In the genomic region with DNA sequence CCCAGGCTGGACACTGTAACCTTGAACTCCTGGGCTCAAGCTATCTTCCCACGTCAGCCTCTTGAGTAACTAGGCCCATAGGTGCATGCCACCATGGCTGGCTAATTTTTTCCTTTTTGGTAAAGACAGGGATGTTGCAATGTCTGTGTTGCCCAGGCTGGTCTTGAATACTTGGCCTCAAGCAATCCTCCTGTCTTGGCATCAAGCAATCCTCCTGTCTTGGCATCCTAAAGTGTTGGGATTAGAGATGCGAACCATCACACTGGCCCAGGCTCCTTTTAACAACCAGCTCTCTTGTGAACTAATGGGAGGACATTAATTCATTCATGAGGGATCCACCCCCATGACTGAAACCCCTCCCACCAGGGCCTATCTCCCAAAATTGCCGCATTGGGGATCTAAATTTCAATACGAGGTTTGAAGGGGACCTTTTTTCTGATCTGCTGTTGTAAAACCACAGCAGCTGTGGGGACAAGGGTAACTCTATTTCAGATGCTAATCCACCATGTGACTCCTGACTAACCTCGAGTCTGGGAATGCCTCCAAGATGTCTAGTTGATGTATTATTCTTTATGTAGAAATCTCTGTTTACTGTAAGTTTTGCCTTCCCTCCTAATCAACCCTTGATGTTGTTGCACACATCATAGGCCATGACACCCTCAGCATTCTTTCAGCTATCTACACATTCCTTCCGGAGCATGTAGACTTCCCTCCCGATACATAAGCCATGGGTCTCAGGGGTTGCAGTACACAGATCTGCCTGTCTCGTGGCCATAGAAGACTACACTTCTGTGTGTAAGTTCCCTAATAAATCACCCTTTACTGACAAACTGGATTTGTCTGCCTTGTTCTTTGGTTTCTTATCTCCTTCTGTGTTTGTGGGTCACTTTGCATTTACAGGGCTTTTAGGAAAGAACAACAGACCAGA, we compare ENCODE assay signal across 9 cellular contexts. TPM values are rescaled to one million over a fixed set of nuclear protein-coding genes. Genes with fewer than 3 reads are reported as not detected.
DNase-seq lines count a peak whose midpoint lies in the region; ATAC-seq, FAIRE-seq and TF ChIP-seq lines count a peak whose summit lies in the region.
"Had no signal": no experiment of that assay in that cellular context is flagged by ENCODE, and none has a peak within 500 bp of the region (broad histone marks: within the 10 kb centered on the region; RNA-seq: fewer than 3 reads in every experiment).

No MANE protein-coding gene starts in this region.

- WGBS in pancreas, 2 donors = 33 to 44% methylated on average over 8 of the region's 8 CpGs

- H3K4me1 ChIP-seq in pancreas = peaks cover 0 to 9% (median 5%) of the 10 kb centered on the region in 3 donors

- no peak overlapping the region for H3K4me3 ChIP-seq in pancreas

- no peaks in the 10 kb centered on the region for H3K27me3 ChIP-seq in pancreas

- intact Hi-C loops in pancreas (cut with DNase I) = loop anchor here (5.0 to 10.0 kb wide), 3 partner anchors 81 to 91 kb away; a partner anchor contains a TSS

- no peaks in the 10 kb centered on the region for H3K36me3 ChIP-seq in pancreas

- DNase-seq in Caki2 (ENCODE audit: low read depth) = peak; percentile 82
- peak; percentile 90 for DNase-seq in fibroblast of the conjunctiva (ENCODE audit: low read depth)
- peak in 2 of 6 donors; percentile 21 to 29 for DNase-seq in pancreas
- no peak for DNase-seq in activated effector memory CD4-positive, alpha-beta T cell treated with Interleukin-2 at 50 U/mL for 16 hours
- DNase-seq in NCI-H1436 treated with DMSO at 0.1 percent for 48 hours (lab: John Stamatoyannopoulos, UW) = no peak
- no peak for DNase-seq in NCI-H2029 treated with DMSO at 0.1 percent for 48 hours (lab: John Stamatoyannopoulos, UW)

- peak; percentile 97 for ATAC-seq in SK-N-SH treated with all-trans-retinoic acid at 6 μM for 48 hours
- ATAC-seq in pancreas = peak; percentile 56 to 82 (median 68)
- no peak for ATAC-seq in GM18519 (IDR thresholded peaks at IDR 0.05; ENCODE audit: low FRiP score, unreplicated experiment)

- FAIRE-seq in pancreas (lab: Jason Lieb, UNC) = no peak
- FAIRE-seq: GM12892 had no signal

- in situ Hi-C loops in Caki2 (cut with HindIII; ENCODE audit: low pct_unique_long_range_greater_than_20kb, low sequenced_read_pairs) = no loop called here

- H3K27ac ChIP-seq in pancreas = peak overlapping the region in 3 of 4 donors; percentile 31 to 55 (median 53)

- H3K9me3 ChIP-seq in pancreas = no peaks in the 10 kb centered on the region

- no peak for TF ChIP-seq CTCF in pancreas (IDR thresholded peaks at IDR 0.05)

TF ChIP-seq in SK-N-SH treated with all-trans-retinoic acid at 6 μM for 48 hours, 23 proteins besides CTCF, POLR2A, EP300 and RAD21:
- TF ChIP-seq GLIS3 (CRISPR knock-in tag; IDR thresholded peaks at IDR 0.05) (no peak), BACH2 (CRISPR knock-in tag; IDR thresholded peaks at IDR 0.05; ENCODE audit: borderline replicate concordance) (no peak), ZC3H10 (CRISPR knock-in tag; IDR thresholded peaks at IDR 0.05) (no peak), ARNTL (CRISPR knock-in tag; IDR thresholded peaks at IDR 0.05; ENCODE audit: borderline replicate concordance, low read depth) (no peak), TCF4 (CRISPR knock-in tag; IDR thresholded peaks at IDR 0.05; ENCODE audit: borderline replicate concordance) (no peak), RARB (CRISPR knock-in tag; IDR thresholded peaks at IDR 0.05) (no peak), SNAI2 (CRISPR knock-in tag; IDR thresholded peaks at IDR 0.05) (0 out of 2 replicates have a peak, but pooled peaks have one; percentile 40), ISL1 (CRISPR knock-in tag; IDR thresholded peaks at IDR 0.05) (peak; percentile 65), ZNF8 (CRISPR knock-in tag; IDR thresholded peaks at IDR 0.05) (no peak), ZNF70 (CRISPR knock-in tag; IDR thresholded peaks at IDR 0.05) (no peak), TOX (CRISPR knock-in tag; IDR thresholded peaks at IDR 0.05; ENCODE audit: borderline replicate concordance) (no peak; the same call in 1 of the 2 replicates)
- TF ChIP-seq, protein P1, sequence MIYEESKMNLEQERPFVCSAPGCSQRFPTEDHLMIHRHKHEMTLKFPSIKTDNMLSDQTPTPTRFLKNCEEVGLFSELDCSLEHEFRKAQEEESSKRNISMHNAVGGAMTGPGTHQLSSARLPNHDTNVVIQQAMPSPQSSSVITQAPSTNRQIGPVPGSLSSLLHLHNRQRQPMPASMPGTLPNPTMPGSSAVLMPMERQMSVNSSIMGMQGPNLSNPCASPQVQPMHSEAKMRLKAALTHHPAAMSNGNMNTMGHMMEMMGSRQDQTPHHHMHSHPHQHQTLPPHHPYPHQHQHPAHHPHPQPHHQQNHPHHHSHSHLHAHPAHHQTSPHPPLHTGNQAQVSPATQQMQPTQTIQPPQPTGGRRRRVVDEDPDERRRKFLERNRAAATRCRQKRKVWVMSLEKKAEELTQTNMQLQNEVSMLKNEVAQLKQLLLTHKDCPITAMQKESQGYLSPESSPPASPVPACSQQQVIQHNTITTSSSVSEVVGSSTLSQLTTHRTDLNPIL (CRISPR knock-in tag; IDR thresholded peaks at IDR 0.05; ENCODE audit: low read depth) = peak; percentile 34; the same call in 1 of the 2 replicates
- TF ChIP-seq, protein P2, sequence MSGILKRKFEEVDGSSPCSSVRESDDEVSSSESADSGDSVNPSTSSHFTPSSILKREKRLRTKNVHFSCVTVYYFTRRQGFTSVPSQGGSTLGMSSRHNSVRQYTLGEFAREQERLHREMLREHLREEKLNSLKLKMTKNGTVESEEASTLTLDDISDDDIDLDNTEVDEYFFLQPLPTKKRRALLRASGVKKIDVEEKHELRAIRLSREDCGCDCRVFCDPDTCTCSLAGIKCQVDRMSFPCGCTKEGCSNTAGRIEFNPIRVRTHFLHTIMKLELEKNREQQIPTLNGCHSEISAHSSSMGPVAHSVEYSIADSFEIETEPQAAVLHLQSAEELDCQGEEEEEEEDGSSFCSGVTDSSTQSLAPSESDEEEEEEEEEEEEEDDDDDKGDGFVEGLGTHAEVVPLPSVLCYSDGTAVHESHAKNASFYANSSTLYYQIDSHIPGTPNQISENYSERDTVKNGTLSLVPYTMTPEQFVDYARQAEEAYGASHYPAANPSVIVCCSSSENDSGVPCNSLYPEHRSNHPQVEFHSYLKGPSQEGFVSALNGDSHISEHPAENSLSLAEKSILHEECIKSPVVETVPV (CRISPR knock-in tag; IDR thresholded peaks at IDR 0.05) = no peak
- TF ChIP-seq, protein P3, sequence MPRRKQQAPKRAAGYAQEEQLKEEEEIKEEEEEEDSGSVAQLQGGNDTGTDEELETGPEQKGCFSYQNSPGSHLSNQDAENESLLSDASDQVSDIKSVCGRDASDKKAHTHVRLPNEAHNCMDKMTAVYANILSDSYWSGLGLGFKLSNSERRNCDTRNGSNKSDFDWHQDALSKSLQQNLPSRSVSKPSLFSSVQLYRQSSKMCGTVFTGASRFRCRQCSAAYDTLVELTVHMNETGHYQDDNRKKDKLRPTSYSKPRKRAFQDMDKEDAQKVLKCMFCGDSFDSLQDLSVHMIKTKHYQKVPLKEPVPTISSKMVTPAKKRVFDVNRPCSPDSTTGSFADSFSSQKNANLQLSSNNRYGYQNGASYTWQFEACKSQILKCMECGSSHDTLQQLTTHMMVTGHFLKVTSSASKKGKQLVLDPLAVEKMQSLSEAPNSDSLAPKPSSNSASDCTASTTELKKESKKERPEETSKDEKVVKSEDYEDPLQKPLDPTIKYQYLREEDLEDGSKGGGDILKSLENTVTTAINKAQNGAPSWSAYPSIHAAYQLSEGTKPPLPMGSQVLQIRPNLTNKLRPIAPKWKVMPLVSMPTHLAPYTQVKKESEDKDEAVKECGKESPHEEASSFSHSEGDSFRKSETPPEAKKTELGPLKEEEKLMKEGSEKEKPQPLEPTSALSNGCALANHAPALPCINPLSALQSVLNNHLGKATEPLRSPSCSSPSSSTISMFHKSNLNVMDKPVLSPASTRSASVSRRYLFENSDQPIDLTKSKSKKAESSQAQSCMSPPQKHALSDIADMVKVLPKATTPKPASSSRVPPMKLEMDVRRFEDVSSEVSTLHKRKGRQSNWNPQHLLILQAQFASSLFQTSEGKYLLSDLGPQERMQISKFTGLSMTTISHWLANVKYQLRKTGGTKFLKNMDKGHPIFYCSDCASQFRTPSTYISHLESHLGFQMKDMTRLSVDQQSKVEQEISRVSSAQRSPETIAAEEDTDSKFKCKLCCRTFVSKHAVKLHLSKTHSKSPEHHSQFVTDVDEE (CRISPR knock-in tag; IDR thresholded peaks at IDR 0.05) = peak; percentile 54; the same call in 1 of the 2 replicates

RNA-seq across cellular contexts. Expression of a gene that starts 37.6 kb away (rescaled TPM):
- 1.5 and 1.6 TPM in 2 replicates for total RNA-seq in Caki2 (2014; rRNA removed; shearing (Covaris generic); ENCODE audit: low replicate concordance)
- total RNA-seq in pancreas = 1 to 10 TPM in 1 of 6 donors, under 1 TPM in 5; 0.34 to 1.2 (median 0.46) TPM
- 1 to 10 TPM; 1.2 to 3.0 TPM for polyA plus RNA-seq in pancreas

Comparison
In these comparisons a context has a peak if more than half of its experiments do, and no peak if none do; other contexts are left out.
1. DNase-seq: peak in Caki2 (single experiment) and fibroblast of the conjunctiva (single experiment); none in activated effector memory CD4-positive, alpha-beta T cell treated with Interleukin-2 at 50 U/mL for 16 hours (single experiment), NCI-H1436 treated with DMSO at 0.1 percent for 48 hours (single experiment) and NCI-H2029 treated with DMSO at 0.1 percent for 48 hours (single experiment).